In the genomic region with DNA sequence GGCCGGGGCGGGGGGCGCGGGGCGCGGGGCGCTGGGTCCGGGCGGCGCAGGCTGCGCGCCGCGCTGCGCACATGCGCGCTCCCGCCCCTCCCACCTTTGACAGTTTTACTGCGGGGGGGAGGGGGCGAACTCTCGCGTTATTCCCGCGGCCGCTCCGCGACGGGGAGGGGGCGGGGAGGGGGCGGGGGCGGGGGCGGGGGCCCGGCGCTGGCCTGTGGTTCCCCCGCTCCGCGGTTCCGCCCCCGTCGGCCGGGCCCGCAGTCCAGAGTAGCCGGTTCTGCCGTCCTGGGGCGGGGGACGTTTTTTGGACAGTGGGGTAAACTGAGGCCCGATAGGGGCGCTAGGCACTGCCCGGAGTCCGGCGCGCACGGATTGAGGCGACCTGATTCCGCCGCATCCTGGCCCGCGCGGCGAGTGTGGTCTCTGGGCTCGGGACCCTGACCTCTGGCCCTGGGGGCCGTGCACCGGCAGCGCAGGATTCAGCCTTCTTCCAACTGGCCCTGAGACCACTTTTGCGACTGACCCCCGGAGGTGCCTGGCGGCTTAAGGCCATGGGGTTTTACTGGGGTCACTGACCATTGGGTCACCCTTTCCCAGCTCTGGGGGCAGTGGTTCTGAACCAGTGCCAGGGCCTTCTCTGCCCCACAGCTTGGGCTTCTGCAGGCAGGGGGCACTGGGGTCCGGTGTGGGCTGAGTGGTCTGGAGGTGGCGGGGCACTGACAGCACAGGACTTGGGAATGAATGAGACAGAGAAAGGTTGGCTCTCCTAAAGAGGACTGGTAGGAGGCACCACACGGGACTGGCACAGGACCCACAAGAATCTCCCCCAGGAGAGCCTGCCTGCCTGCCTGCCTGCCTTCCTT, we compare ENCODE assay signal across 8 cellular contexts.
DNase-seq lines count a peak whose midpoint lies in the region; ATAC-seq and TF ChIP-seq lines count a peak whose summit lies in the region.

A gene with protein sequence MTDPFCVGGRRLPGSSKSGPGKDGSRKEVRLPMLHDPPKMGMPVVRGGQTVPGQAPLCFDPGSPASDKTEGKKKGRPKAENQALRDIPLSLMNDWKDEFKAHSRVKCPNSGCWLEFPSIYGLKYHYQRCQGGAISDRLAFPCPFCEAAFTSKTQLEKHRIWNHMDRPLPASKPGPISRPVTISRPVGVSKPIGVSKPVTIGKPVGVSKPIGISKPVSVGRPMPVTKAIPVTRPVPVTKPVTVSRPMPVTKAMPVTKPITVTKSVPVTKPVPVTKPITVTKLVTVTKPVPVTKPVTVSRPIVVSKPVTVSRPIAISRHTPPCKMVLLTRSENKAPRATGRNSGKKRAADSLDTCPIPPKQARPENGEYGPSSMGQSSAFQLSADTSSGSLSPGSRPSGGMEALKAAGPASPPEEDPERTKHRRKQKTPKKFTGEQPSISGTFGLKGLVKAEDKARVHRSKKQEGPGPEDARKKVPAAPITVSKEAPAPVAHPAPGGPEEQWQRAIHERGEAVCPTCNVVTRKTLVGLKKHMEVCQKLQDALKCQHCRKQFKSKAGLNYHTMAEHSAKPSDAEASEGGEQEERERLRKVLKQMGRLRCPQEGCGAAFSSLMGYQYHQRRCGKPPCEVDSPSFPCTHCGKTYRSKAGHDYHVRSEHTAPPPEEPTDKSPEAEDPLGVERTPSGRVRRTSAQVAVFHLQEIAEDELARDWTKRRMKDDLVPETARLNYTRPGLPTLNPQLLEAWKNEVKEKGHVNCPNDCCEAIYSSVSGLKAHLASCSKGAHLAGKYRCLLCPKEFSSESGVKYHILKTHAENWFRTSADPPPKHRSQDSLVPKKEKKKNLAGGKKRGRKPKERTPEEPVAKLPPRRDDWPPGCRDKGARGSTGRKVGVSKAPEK (minus strand): TSS at position 80 of the 863 bp plus-strand sequence. CDS start 1,980 bp downstream, outside the sequence.

- DNase-seq in COLO668 (lab: John Stamatoyannopoulos, UW; ENCODE audit: unreplicated experiment) (peak; percentile 75), astrocyte of the hippocampus (ENCODE audit: low read depth, low spot score) (peak; percentile 86), hepatic stellate cell (ENCODE audit: low spot score) (peak; percentile 91)

- no peaks in the 10 kb centered on the region for H3K36me3 ChIP-seq in rectal smooth muscle tissue (ENCODE audit: control insufficient read depth, insufficient read depth, low read length)

- peak within 1 kb of the TSS; percentile 55 for H3K9ac ChIP-seq in rectal smooth muscle tissue (ENCODE audit: low read length)

- H3K27me3 ChIP-seq in rectal smooth muscle tissue (ENCODE audit: control insufficient read depth, insufficient read depth, low read length) = no peaks in the 10 kb centered on the region

- peak within 1 kb of the TSS; percentile 52 for H3K27ac ChIP-seq in rectal smooth muscle tissue (ENCODE audit: low read depth, low read length)

- ATAC-seq in HG02759 (IDR thresholded peaks at IDR 0.05; ENCODE audit: unreplicated experiment) (peak; percentile 55), SK-N-SH treated with all-trans-retinoic acid at 6 μM for 48 hours (peak; percentile 49), GM21529 (IDR thresholded peaks at IDR 0.05; ENCODE audit: unreplicated experiment) (no peak), HG02623 (IDR thresholded peaks at IDR 0.05; ENCODE audit: unreplicated experiment) (no peak)

- H3K4me1 ChIP-seq in rectal smooth muscle tissue (ENCODE audit: control insufficient read depth, insufficient read depth, low read length) = peaks cover 6% of the 10 kb centered on the region

- peak within 1 kb of the TSS; percentile 75 for H3K4me3 ChIP-seq in rectal smooth muscle tissue (ENCODE audit: low read length)

TF ChIP-seq in SK-N-SH treated with all-trans-retinoic acid at 6 μM for 48 hours, 23 proteins besides CTCF, POLR2A, EP300 and RAD21:
- TF ChIP-seq SNAI2 (CRISPR knock-in tag; IDR thresholded peaks at IDR 0.05) (no peak), PATZ1 (CRISPR knock-in tag; IDR thresholded peaks at IDR 0.05; ENCODE audit: borderline replicate concordance) (0 out of 2 replicates have a peak, but pooled peaks have one; percentile 10), GLIS3 (CRISPR knock-in tag; IDR thresholded peaks at IDR 0.05) (0 out of 2 replicates have a peak, but pooled peaks have one; percentile 4), ESRRG (CRISPR knock-in tag; IDR thresholded peaks at IDR 0.05) (no peak), CREB5 (CRISPR knock-in tag; IDR thresholded peaks at IDR 0.05; ENCODE audit: low read depth) (no peak), ZC3H10 (CRISPR knock-in tag; IDR thresholded peaks at IDR 0.05) (no peak)

Comparison
In these comparisons a context has a peak if more than half of its experiments do, and no peak if none do; other contexts are left out.
1. ATAC-seq: peak in HG02759 (single experiment) and SK-N-SH treated with all-trans-retinoic acid at 6 μM for 48 hours (single experiment); none in GM21529 (single experiment) and HG02623 (single experiment).
2. Peak in every context shown above with its lines, with median percentiles within 50 percentile points of each other: DNase-seq.